In the genomic region with DNA sequence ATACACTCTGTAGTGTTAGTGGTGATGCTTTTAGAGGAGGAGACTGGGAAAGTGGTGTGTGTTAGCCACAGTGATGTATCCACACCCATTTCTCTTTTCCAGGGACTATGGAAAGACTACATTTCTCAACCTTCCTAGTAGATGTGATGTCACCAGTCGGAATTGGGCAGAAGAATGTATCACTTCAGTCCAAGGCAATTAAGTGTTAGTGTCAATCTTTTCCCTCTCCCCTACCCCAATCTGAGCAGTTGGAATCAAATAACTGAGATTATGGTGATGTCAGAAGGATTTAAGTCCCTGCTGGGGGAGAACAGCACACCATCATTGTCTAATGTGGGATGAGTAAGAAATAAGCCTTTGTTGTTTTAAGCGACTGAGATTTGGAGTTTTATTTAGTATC, we compare ENCODE assay signal across 1 cellular context.
TF ChIP-seq lines count a peak whose summit lies in the region.

No MANE protein-coding gene starts in this region.

TF ChIP-seq in HEK293, 187 proteins besides CTCF, POLR2A, EP300 and RAD21 (continued from another document):
- TF ChIP-seq, protein P1, sequence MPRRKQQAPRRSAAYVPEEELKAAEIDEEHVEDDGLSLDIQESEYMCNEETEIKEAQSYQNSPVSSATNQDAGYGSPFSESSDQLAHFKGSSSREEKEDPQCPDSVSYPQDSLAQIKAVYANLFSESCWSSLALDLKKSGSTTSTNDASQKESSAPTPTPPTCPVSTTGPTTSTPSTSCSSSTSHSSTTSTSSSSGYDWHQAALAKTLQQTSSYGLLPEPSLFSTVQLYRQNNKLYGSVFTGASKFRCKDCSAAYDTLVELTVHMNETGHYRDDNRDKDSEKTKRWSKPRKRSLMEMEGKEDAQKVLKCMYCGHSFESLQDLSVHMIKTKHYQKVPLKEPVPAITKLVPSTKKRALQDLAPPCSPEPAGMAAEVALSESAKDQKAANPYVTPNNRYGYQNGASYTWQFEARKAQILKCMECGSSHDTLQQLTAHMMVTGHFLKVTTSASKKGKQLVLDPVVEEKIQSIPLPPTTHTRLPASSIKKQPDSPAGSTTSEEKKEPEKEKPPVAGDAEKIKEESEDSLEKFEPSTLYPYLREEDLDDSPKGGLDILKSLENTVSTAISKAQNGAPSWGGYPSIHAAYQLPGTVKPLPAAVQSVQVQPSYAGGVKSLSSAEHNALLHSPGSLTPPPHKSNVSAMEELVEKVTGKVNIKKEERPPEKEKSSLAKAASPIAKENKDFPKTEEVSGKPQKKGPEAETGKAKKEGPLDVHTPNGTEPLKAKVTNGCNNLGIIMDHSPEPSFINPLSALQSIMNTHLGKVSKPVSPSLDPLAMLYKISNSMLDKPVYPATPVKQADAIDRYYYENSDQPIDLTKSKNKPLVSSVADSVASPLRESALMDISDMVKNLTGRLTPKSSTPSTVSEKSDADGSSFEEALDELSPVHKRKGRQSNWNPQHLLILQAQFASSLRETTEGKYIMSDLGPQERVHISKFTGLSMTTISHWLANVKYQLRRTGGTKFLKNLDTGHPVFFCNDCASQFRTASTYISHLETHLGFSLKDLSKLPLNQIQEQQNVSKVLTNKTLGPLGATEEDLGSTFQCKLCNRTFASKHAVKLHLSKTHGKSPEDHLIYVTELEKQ (tag by site-specific recombination; IDR thresholded peaks at IDR 0.05; ENCODE audit: borderline replicate concordance), result no peak
